ENCODE assay signal across 15 cellular contexts in genomic region chr18:22705328-22705727, GRCh38.
DNase-seq lines count a peak whose midpoint lies in the region; ATAC-seq and TF ChIP-seq lines count a peak whose summit lies in the region.
"Had no signal": no experiment of that assay in that cellular context is flagged by ENCODE, and none has a peak within 500 bp of the region (broad histone marks: within the 10 kb centered on the region; RNA-seq: fewer than 3 reads in every experiment).

No MANE protein-coding gene starts in this region.

- peak overlapping the region; percentile 29; the same call in 1 of the 2 replicates for H3K4ac ChIP-seq in IMR-90 (ENCODE audit: low read depth, low read length)

- no CpG with 5 or more reads among the region's 1 CpG for WGBS in IMR-90 (ENCODE audit: extremely low coverage in 2 of 2, insufficient read length in 1 of 2), 2 experiments
- 50% methylated on average over 1 of the region's 1 CpG for WGBS in mammary epithelial cell (ENCODE audit: low coverage, missing lambda C conversion rate)

- TF ChIP-seq CTCF in AG09309 (IDR thresholded peaks at IDR 0.05; ENCODE audit: control insufficient read depth, insufficient read depth, low read depth, low read length, missing control alignments), result no peak
- no peak for TF ChIP-seq CTCF in IMR-90 (conservative IDR thresholded peaks at IDR 0.05; ENCODE audit: low read depth, low read length)
- TF ChIP-seq CTCF in mammary epithelial cell (conservative IDR thresholded peaks at IDR 0.05 in 1 of 2, IDR thresholded peaks at IDR 0.05 in 1 of 2; ENCODE audit: extremely low read depth in 1 of 2, insufficient read depth in 1 of 2, low read depth in 1 of 2, low read length in 2 of 2), result no peak

- H3K14ac ChIP-seq in IMR-90 (replicated peaks; ENCODE audit: low read depth, low read length), result no peak overlapping the region

- no peaks in the 10 kb centered on the region for H4K20me1 ChIP-seq in IMR-90 (ENCODE audit: insufficient read depth, low read length)
- H4K20me1 ChIP-seq in mammary epithelial cell (ENCODE audit: insufficient read depth, low read length), result no peaks in the 10 kb centered on the region

- H3K4me3 ChIP-seq in AG09309 (ENCODE audit: control insufficient read depth, low read depth, low read length) (no peak overlapping the region), IMR-90 (ENCODE audit: insufficient read depth, low read depth, low read length) (no peak overlapping the region), mammary epithelial cell (replicated peaks in 1 of 3; ENCODE audit: insufficient read depth in 1 of 3, low read depth in 2 of 3, low read length in 3 of 3) (no peak overlapping the region)
- H3K4me3 ChIP-seq: SJSA1 had no signal

- no peaks in the 10 kb centered on the region for H3K79me1 ChIP-seq in IMR-90 (ENCODE audit: low read depth in 1 of 2, low read length in 2 of 2)

- no peaks in the 10 kb centered on the region for H3K36me3 Mint-ChIP-seq in activated CD4-positive, alpha-beta T cell treated with anti-CD3 and anti-CD28 coated beads, Interleukin-2, amount 10 ng/mL, durations not matched to agents 7 days and 5 days (ENCODE audit: low read depth)
- H3K36me3 Mint-ChIP-seq: CD8-positive, alpha-beta T cell; mesothelial cell of epicardium; WTC11 had no signal

- no peaks in the 10 kb centered on the region for H3K9me3 Mint-ChIP-seq in activated CD4-positive, alpha-beta T cell treated with anti-CD3 and anti-CD28 coated beads, Interleukin-2, amount 10 ng/mL, durations not matched to agents 7 days and 5 days
- H3K9me3 Mint-ChIP-seq: CD8-positive, alpha-beta T cell had no signal

- CTCF ChIA-PET in IMR-90 (lab: Yijun Ruan, JAX) (interaction anchor here (0.6 to 0.7 kb wide), 2 partner anchors 13 to 93 kb away, joined by 3 read pairs; no protein-coding TSS in a partner anchor), mammary epithelial cell (lab: Charles Lee; ENCODE audit: low non-redundant PET) (interaction anchor here (0.5 kb wide), 1 partner anchor 1210 kb away, joined by 3 read pairs; no protein-coding TSS in a partner anchor)
- CTCF ChIA-PET in activated CD4-positive, alpha-beta T cell treated with anti-CD3 and anti-CD28 coated beads, Interleukin-2, amount 10 ng/mL, durations not matched to agents 7 days and 5 days (lab: Charles Lee), result no interaction called here

- in situ Hi-C loops in IMR-90 (cut with MboI; ENCODE audit: low sequenced_read_pairs), result no loop called here
- in situ Hi-C loops in mammary epithelial cell (cut with MboI; ENCODE audit: low sequenced_read_pairs in 2 of 2), result no loop called here

- H3K27me3 Mint-ChIP-seq in activated CD4-positive, alpha-beta T cell treated with anti-CD3 and anti-CD28 coated beads, Interleukin-2, amount 10 ng/mL, durations not matched to agents 7 days and 5 days, result no peaks in the 10 kb centered on the region

- H3K4me1 ChIP-seq in IMR-90 (ENCODE audit: control insufficient read depth, insufficient read depth, low read length) (peaks cover 9% of the 10 kb centered on the region), mammary epithelial cell (ENCODE audit: insufficient read depth, low read length) (peaks cover 3% of the 10 kb centered on the region)

- no peak overlapping the region for H3K4me3 Mint-ChIP-seq in activated CD4-positive, alpha-beta T cell treated with anti-CD3 and anti-CD28 coated beads, Interleukin-2, amount 10 ng/mL, durations not matched to agents 7 days and 5 days
- H3K4me3 Mint-ChIP-seq: CD8-positive, alpha-beta T cell; mesothelial cell of epicardium; WTC11 had no signal

- no peaks in the 10 kb centered on the region for H3K4me1 Mint-ChIP-seq in activated CD4-positive, alpha-beta T cell treated with anti-CD3 and anti-CD28 coated beads, Interleukin-2, amount 10 ng/mL, durations not matched to agents 7 days and 5 days
- H3K4me1 Mint-ChIP-seq: WTC11 had no signal

- H3K36me3 ChIP-seq in IMR-90 (ENCODE audit: control insufficient read depth, insufficient read depth, low read length) (no peaks in the 10 kb centered on the region), mammary epithelial cell (ENCODE audit: insufficient read depth, low read length) (no peaks in the 10 kb centered on the region)
- H3K36me3 ChIP-seq: SJSA1 had no signal

- no peak overlapping the region for H3K56ac ChIP-seq in IMR-90 (ENCODE audit: extremely low read depth, insufficient read depth, low read length)

- H3K9me3 ChIP-seq in IMR-90 (ENCODE audit: control insufficient read depth, insufficient read depth, low read length) (no peaks in the 10 kb centered on the region), mammary epithelial cell (replicated peaks; ENCODE audit: insufficient read depth, low read length) (no peaks in the 10 kb centered on the region)
- H3K9me3 ChIP-seq: SJSA1 had no signal

- BruUV-seq in IMR-90 (replicated peaks; lab: Mats Ljungman, UMichigan), result no TSS peak
- no TSS peak for BruUV-seq in mammary epithelial cell (replicated peaks; lab: Mats Ljungman, UMichigan)

- dilution Hi-C loops in IMR-90 (cut with HindIII; ENCODE audit: low sequenced_read_pairs, unreplicated experiment) (no loop called here), mammary epithelial cell (cut with HindIII; ENCODE audit: low sequenced_read_pairs) (no loop called here)

- peak overlapping the region; percentile 29 for H2BK120ac ChIP-seq in IMR-90 (ENCODE audit: low read depth, low read length)

- no peak overlapping the region for H3K4me2 ChIP-seq in IMR-90 (ENCODE audit: low read depth, low read length)
- no peak overlapping the region for H3K4me2 ChIP-seq in mammary epithelial cell (ENCODE audit: insufficient read depth, low read depth, low read length)

- no peak for TF ChIP-seq POLR2A in IMR-90 (IDR thresholded peaks at IDR 0.05; ENCODE audit: low read depth, low read length)

- no peak overlapping the region for H4K91ac ChIP-seq in IMR-90 (ENCODE audit: insufficient read depth, low read depth, low read length)

- POLR2A ChIA-PET in IMR-90 (lab: Charles Lee; ENCODE audit: unreplicated experiment), result no interaction called here
- POLR2A ChIA-PET in activated CD4-positive, alpha-beta T cell treated with anti-CD3 and anti-CD28 coated beads, Interleukin-2, amount 10 ng/mL, durations not matched to agents 7 days and 5 days (lab: Charles Lee), result no interaction called here

- peak overlapping the region in 1 of 2 experiments; percentile 63; a peak in 1 of 4 replicates for H4K8ac ChIP-seq in IMR-90 (ENCODE audit: low read depth in 2 of 2, low read length in 2 of 2)

- H3K27ac Mint-ChIP-seq in activated CD4-positive, alpha-beta T cell treated with anti-CD3 and anti-CD28 coated beads, Interleukin-2, amount 10 ng/mL, durations not matched to agents 7 days and 5 days, result no peak overlapping the region
- H3K27ac Mint-ChIP-seq: CD8-positive, alpha-beta T cell; mesothelial cell of epicardium; WTC11 had no signal

- H2AK5ac ChIP-seq in IMR-90 (ENCODE audit: low read depth, low read length), result peak overlapping the region; percentile 65; the same call in 1 of the 2 replicates

- H2BK15ac ChIP-seq in IMR-90 (ENCODE audit: low read depth, low read length), result peak overlapping the region; percentile 24; the same call in 2 of the 3 replicates

- intact Hi-C loops in IMR-90 (cut with micrococcal nuclease), result no loop called here
- intact Hi-C loops in mammary epithelial cell (cut with micrococcal nuclease), result loop anchor here (2.0 to 10.0 kb wide), 2 partner anchors 141 to 535 kb away; no protein-coding TSS in a partner anchor

- H3K9me1 ChIP-seq in IMR-90 (ENCODE audit: insufficient read depth, low read length), result 0 out of 2 replicates have a peak, but pooled peaks cover 2% of the 10 kb centered on the region

- H3K27ac ChIP-seq in IMR-90 (ENCODE audit: insufficient read depth, low read length) (no peak overlapping the region), mammary epithelial cell (ENCODE audit: insufficient read depth, low read depth, low read length) (no peak overlapping the region)
- H3K27ac ChIP-seq: SJSA1 had no signal

- H2AFZ ChIP-seq in IMR-90 (replicated peaks; ENCODE audit: low read length, poor library complexity), result no peak overlapping the region
- H2AFZ ChIP-seq in mammary epithelial cell (ENCODE audit: low read depth, low read length), result no peak overlapping the region

- no peak overlapping the region for H3K9ac ChIP-seq in IMR-90 (ENCODE audit: low read depth, low read length)
- no peak overlapping the region for H3K9ac ChIP-seq in mammary epithelial cell (ENCODE audit: insufficient read depth, low read length)

- peak; percentile 80 for ATAC-seq in IMR-90 (ENCODE audit: low read depth)
- ATAC-seq: CD8-positive, alpha-beta T cell; WTC11 had no signal

- H3K18ac ChIP-seq in IMR-90 (ENCODE audit: low read depth, low read length), result peak overlapping the region; percentile 88; the same call in 1 of the 2 replicates

- no peak overlapping the region for H2AK9ac ChIP-seq in IMR-90 (replicated peaks; ENCODE audit: low read depth, low read length, poor library complexity)

- H2BK20ac ChIP-seq in IMR-90 (ENCODE audit: low read depth, low read length), result peak overlapping the region; percentile 44; the same call in 1 of the 2 replicates

- peak overlapping the region; percentile 56 for H2BK5ac ChIP-seq in IMR-90 (ENCODE audit: low read depth, low read length, poor library complexity, severe bottlenecking)

- no peaks in the 10 kb centered on the region for H3K79me2 ChIP-seq in mammary epithelial cell (ENCODE audit: insufficient read depth, low read length)

- H4K5ac ChIP-seq in IMR-90 (ENCODE audit: low read depth, low read length), result peak overlapping the region; percentile 87; the same call in 1 of the 2 replicates

- H3K27me3 ChIP-seq in IMR-90 (ENCODE audit: control insufficient read depth, insufficient read depth, low read length), result no peaks in the 10 kb centered on the region
- no peaks in the 10 kb centered on the region for H3K27me3 ChIP-seq in mammary epithelial cell (ENCODE audit: insufficient read depth, low read length)
- H3K27me3 ChIP-seq: SJSA1 had no signal

- DNase-seq in AG09309 (ENCODE audit: low read depth) (peak; percentile 66), IMR-90 (peak; percentile 91), mammary epithelial cell (peak; percentile 74), kidney tubule cell (ENCODE audit: low spot score) (peak; percentile 78), NCI-H2029 (lab: John Stamatoyannopoulos, UW) (no peak)
- no peak for DNase-seq in stimulated activated naive CD4-positive, alpha-beta T cell (lab: John Stamatoyannopoulos, UW)
- no peak for DNase-seq in stimulated activated CD4-positive, alpha-beta T cell treated with anti-CD3 and anti-CD28 coated beads, Interleukin-1b, Interleukin-23, amount 100 ng/mL, for 48 hours
- no peak for DNase-seq in activated CD4-positive, alpha-beta T cell treated with anti-CD3 and anti-CD28 coated beads, Interleukin-2, amount 10 ng/mL, durations not matched to agents 7 days and 5 days
- DNase-seq: CD8-positive, alpha-beta T cell; effector memory CD4-positive, alpha-beta T cell; NCI-H1092; NCI-H510A had no signal

- H3K23ac ChIP-seq in IMR-90 (ENCODE audit: low read depth, low read length), result no peak overlapping the region

- TF ChIP-seq RAD21 in IMR-90 (IDR thresholded peaks at IDR 0.05; ENCODE audit: low read length), result no peak

TF ChIP-seq in IMR-90, 13 proteins besides CTCF, POLR2A, EP300 and RAD21 (continues in another document):
- peak; percentile 69 for TF ChIP-seq FOS (IDR thresholded peaks at IDR 0.05; ENCODE audit: low read depth, low read length)
- TF ChIP-seq CEBPB (IDR thresholded peaks at IDR 0.05; ENCODE audit: low read depth, low read length), result peak; percentile 85
- peak; percentile 86 for TF ChIP-seq MAFK (IDR thresholded peaks at IDR 0.05; ENCODE audit: low read depth, low read length)

Comparison
In these comparisons a context has a peak if more than half of its experiments do, and no peak if none do; other contexts are left out.
1. DNase-seq: peak in AG09309 (single experiment), IMR-90 (single experiment), mammary epithelial cell (single experiment) and kidney tubule cell (single experiment); none in NCI-H2029 (single experiment), stimulated activated naive CD4-positive, alpha-beta T cell (0 of 6), stimulated activated CD4-positive, alpha-beta T cell treated with anti-CD3 and anti-CD28 coated beads, Interleukin-1b, Interleukin-23, amount 100 ng/mL, for 48 hours (single experiment) and activated CD4-positive, alpha-beta T cell treated with anti-CD3 and anti-CD28 coated beads, Interleukin-2, amount 10 ng/mL, durations not matched to agents 7 days and 5 days (single experiment).